ENCODE assay signal across 8 cellular contexts in genomic region chr9:110626109-110626829, GRCh38. TPM values are rescaled to one million over a fixed set of nuclear protein-coding genes. Genes with fewer than 3 reads are reported as not detected.
DNase-seq lines count a peak whose midpoint lies in the region; ATAC-seq and TF ChIP-seq lines count a peak whose summit lies in the region.

No MANE protein-coding gene starts in this region.

- peak; percentile 41 for DNase-seq in A172 (ENCODE audit: low spot score)
- peak; percentile 84 for DNase-seq in astrocyte of the spinal cord (ENCODE audit: low read depth, low spot score)
- DNase-seq in HuH-7.5 (ENCODE audit: low spot score): no peak
- no peak for DNase-seq in GM19238 (ENCODE audit: insufficient read length, low spot score)
- no peak for DNase-seq in SIG-M5 (lab: John Stamatoyannopoulos, UW)
- no peak for DNase-seq in DMS79 treated with DMSO at 0.1 percent for 48 hours (lab: John Stamatoyannopoulos, UW)

- no peak overlapping the region for H3K4me3 ChIP-seq in astrocyte of the spinal cord (ENCODE audit: low read depth, low read length)

- in situ Hi-C loops in astrocyte of the spinal cord (cut with HindIII; ENCODE audit: low sequenced_read_pairs): no loop called here

- TF ChIP-seq CTCF in astrocyte of the spinal cord (IDR thresholded peaks at IDR 0.05; ENCODE audit: low read depth, low read length): no peak

- ATAC-seq in GM19023 (IDR thresholded peaks at IDR 0.05; ENCODE audit: unreplicated experiment): peak; percentile 95
- ATAC-seq in HG03097 (IDR thresholded peaks at IDR 0.05; ENCODE audit: low FRiP score, unreplicated experiment): peak; percentile 86

RNA-seq across cellular contexts. Expression of gene MUSK, which starts 42.3 kb away (rescaled TPM):
- not detected in 2 replicates for total RNA-seq in A172 (2014; rRNA removed; shearing (Covaris generic))

RNA-seq across cellular contexts. Expression of gene SVEP1, which starts 46.7 kb away (rescaled TPM):
- total RNA-seq in A172 (2014; rRNA removed; shearing (Covaris generic)): 0.07 TPM in 1 of 2 replicates, not detected in the other

Comparison
In these comparisons a context has a peak if more than half of its experiments do, and no peak if none do; other contexts are left out.
1. DNase-seq: peak in A172 (single experiment) and astrocyte of the spinal cord (single experiment); none in HuH-7.5 (single experiment), GM19238 (single experiment), SIG-M5 (single experiment) and DMS79 treated with DMSO at 0.1 percent for 48 hours (single experiment).